Comparison of ENCODE assay signal across 1 cellular context in the genomic region with DNA sequence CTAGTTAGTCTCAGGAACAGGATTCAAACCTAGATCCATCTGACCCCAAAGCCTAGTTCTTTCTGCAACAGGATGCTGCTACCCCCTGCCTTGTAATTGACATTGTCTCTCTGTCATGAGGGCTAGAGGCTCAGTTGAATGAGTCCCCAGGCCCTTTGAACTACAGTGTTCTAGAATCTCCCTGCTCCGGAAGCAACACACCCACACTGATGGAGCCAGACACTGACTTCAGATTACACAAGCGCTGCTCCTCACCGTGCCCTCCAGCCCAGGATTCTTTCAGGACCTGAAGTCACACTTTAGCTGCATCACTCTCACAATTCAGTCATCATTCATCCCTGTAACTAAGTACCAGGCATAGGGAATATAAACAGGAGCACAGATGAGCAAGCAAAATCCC.
TF ChIP-seq lines count a peak whose summit lies in the region.

No MANE protein-coding gene starts in this region.

TF ChIP-seq in GM23338, 12 proteins besides CTCF, POLR2A, EP300 and RAD21 (continued from another document):
- TF ChIP-seq, protein P1, sequence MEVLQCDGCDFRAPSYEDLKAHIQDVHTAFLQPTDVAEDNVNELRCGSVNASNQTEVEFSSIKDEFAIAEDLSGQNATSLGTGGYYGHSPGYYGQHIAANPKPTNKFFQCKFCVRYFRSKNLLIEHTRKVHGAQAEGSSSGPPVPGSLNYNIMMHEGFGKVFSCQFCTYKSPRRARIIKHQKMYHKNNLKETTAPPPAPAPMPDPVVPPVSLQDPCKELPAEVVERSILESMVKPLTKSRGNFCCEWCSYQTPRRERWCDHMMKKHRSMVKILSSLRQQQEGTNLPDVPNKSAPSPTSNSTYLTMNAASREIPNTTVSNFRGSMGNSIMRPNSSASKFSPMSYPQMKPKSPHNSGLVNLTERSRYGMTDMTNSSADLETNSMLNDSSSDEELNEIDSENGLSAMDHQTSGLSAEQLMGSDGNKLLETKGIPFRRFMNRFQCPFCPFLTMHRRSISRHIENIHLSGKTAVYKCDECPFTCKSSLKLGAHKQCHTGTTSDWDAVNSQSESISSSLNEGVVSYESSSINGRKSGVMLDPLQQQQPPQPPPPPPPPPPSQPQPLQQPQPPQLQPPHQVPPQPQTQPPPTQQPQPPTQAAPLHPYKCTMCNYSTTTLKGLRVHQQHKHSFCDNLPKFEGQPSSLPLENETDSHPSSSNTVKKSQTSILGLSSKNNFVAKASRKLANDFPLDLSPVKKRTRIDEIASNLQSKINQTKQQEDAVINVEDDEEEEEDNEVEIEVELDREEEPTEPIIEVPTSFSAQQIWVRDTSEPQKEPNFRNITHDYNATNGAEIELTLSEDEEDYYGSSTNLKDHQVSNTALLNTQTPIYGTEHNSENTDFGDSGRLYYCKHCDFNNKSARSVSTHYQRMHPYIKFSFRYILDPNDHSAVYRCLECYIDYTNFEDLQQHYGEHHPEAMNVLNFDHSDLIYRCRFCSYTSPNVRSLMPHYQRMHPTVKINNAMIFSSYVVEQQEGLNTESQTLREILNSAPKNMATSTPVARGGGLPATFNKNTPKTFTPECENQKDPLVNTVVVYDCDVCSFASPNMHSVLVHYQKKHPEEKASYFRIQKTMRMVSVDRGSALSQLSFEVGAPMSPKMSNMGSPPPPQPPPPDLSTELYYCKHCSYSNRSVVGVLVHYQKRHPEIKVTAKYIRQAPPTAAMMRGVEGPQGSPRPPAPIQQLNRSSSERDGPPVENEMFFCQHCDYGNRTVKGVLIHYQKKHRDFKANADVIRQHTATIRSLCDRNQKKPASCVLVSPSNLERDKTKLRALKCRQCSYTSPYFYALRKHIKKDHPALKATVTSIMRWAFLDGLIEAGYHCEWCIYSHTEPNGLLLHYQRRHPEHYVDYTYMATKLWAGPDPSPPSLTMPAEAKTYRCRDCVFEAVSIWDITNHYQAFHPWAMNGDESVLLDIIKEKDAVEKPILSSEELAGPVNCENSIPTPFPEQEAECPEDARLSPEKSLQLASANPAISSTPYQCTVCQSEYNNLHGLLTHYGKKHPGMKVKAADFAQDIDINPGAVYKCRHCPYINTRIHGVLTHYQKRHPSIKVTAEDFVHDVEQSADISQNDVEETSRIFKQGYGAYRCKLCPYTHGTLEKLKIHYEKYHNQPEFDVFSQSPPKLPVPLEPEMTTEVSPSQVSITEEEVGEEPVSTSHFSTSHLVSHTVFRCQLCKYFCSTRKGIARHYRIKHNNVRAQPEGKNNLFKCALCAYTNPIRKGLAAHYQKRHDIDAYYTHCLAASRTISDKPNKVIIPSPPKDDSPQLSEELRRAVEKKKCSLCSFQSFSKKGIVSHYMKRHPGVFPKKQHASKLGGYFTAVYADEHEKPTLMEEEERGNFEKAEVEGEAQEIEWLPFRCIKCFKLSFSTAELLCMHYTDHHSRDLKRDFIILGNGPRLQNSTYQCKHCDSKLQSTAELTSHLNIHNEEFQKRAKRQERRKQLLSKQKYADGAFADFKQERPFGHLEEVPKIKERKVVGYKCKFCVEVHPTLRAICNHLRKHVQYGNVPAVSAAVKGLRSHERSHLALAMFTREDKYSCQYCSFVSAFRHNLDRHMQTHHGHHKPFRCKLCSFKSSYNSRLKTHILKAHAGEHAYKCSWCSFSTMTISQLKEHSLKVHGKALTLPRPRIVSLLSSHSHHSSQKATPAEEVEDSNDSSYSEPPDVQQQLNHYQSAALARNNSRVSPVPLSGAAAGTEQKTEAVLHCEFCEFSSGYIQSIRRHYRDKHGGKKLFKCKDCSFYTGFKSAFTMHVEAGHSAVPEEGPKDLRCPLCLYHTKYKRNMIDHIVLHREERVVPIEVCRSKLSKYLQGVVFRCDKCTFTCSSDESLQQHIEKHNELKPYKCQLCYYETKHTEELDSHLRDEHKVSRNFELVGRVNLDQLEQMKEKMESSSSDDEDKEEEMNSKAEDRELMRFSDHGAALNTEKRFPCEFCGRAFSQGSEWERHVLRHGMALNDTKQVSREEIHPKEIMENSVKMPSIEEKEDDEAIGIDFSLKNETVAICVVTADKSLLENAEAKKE (CRISPR knock-in tag; IDR thresholded peaks at IDR 0.05), result no peak
